Comparison of ENCODE assay signal across 17 cellular contexts in the genomic region with DNA sequence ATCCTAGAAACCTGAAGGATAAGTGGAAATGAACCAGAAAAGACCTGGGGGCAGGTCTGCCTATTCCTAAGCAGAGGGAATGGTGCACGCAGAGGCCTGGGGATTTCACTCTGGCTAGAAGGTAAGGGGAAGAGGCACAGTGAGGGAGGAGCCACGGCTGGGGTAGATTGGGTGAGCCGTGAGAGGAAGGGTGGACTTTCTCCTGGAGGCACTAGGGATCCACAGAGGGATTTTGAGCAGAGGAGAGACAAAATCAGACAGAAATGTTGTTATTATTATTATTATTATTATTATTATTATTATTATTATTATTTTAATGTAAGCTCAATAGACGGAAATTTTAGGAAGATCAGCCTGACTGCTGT. TPM values are rescaled to one million over a fixed set of nuclear protein-coding genes. Genes with fewer than 3 reads are reported as not detected.
A peak's percentile ranks its signal among the peaks of the same experiment; 100 is the strongest.
DNase-seq lines count a peak whose midpoint lies in the region; ATAC-seq, FAIRE-seq and TF ChIP-seq lines count a peak whose summit lies in the region.
"Had no signal": no experiment of that assay in that cellular context is flagged by ENCODE, and none has a peak within 500 bp of the region (broad histone marks: within the 10 kb centered on the region; RNA-seq: fewer than 3 reads in every experiment).

No MANE protein-coding gene starts in this region.

- H2AFZ ChIP-seq in HepG2 (ENCODE audit: low read length) (no peak overlapping the region), KMS-11 (ENCODE audit: low read depth) (no peak overlapping the region)

- no peak overlapping the region for H3K27ac Mint-ChIP-seq in WTC11
- H3K27ac Mint-ChIP-seq in stimulated activated effector memory CD8-positive, alpha-beta T cell treated with anti-CD3 and anti-CD28 coated beads, Interleukin-12 subunit alpha, Interleukin-12 subunit beta, amount 100 ng/mL, for 72 hours = peak overlapping the region; percentile 29
- H3K27ac Mint-ChIP-seq: CD8-positive, alpha-beta memory T cell had no signal

- in situ Hi-C loops in HepG2 (cut with HindIII; ENCODE audit: extremely low pct_ligation_motif_present, low pct_unique_long_range_greater_than_20kb) = no loop called here
- in situ Hi-C loops in ACHN (cut with HindIII; ENCODE audit: low pct_ligation_motif_present, low pct_unique_long_range_greater_than_20kb, low sequenced_read_pairs) = no loop called here

- H3K27me3 ChIP-seq in HepG2 (ENCODE audit: control insufficient read depth in 1 of 2, insufficient read depth in 2 of 2, low read length in 2 of 2) (peaks cover 9 to 34% of the 10 kb centered on the region in 2 experiments; a peak in 3 of 5 replicates), right lobe of liver (peaks cover 0 to 10% of the 10 kb centered on the region in 2 donors), KMS-11 (ENCODE audit: insufficient read depth, low read depth) (peaks cover 6% of the 10 kb centered on the region; the same call in 1 of the 2 replicates)
- H3K27me3 ChIP-seq: BLaER1 had no signal

- FAIRE-seq in HepG2 (lab: Jason Lieb, UNC) = no peak

- TF ChIP-seq EP300 in HepG2 (IDR thresholded peaks at IDR 0.05; ENCODE audit: low read depth in 2 of 2, low read length in 2 of 2) = no peak
- no peak for TF ChIP-seq EP300 in HepG2 (CRISPR knock-in tag; IDR thresholded peaks at IDR 0.05; ENCODE audit: borderline replicate concordance)

- peaks cover 17% of the 10 kb centered on the region for H3K4me1 Mint-ChIP-seq in WTC11
- peaks cover 12% of the 10 kb centered on the region for H3K4me1 Mint-ChIP-seq in stimulated activated effector memory CD8-positive, alpha-beta T cell treated with anti-CD3 and anti-CD28 coated beads, Interleukin-12 subunit alpha, Interleukin-12 subunit beta, amount 100 ng/mL, for 72 hours
- H3K4me1 Mint-ChIP-seq: CD8-positive, alpha-beta memory T cell had no signal

- H3K27me3 Mint-ChIP-seq in WTC11 (ENCODE audit: low read depth) = peaks cover 27% of the 10 kb centered on the region

- H3K36me3 Mint-ChIP-seq in WTC11 = no peaks in the 10 kb centered on the region
- H3K36me3 Mint-ChIP-seq in stimulated activated effector memory CD8-positive, alpha-beta T cell treated with anti-CD3 and anti-CD28 coated beads, Interleukin-12 subunit alpha, Interleukin-12 subunit beta, amount 100 ng/mL, for 72 hours = no peaks in the 10 kb centered on the region
- H3K36me3 Mint-ChIP-seq: CD8-positive, alpha-beta memory T cell had no signal

- H3K27ac ChIP-seq in HepG2 (ENCODE audit: extremely low read length, insufficient read depth, low read length) (no peak overlapping the region), right lobe of liver (no peak overlapping the region), KMS-11 (no peak overlapping the region)
- H3K27ac ChIP-seq: BLaER1, HL-60 had no signal

- WGBS in HepG2 (ENCODE audit: low lambda C conversion rate) = 25% methylated on average over 4 of the region's 4 CpGs
- WGBS in right lobe of liver (ENCODE audit: insufficient coverage, low coverage, low lambda C conversion rate, missing lambda C conversion rate) = 56% methylated on average over 4 of the region's 4 CpGs

- peaks cover 4% of the 10 kb centered on the region for H3K9me3 Mint-ChIP-seq in WTC11
- no peaks in the 10 kb centered on the region for H3K9me3 Mint-ChIP-seq in stimulated activated effector memory CD8-positive, alpha-beta T cell treated with anti-CD3 and anti-CD28 coated beads, Interleukin-12 subunit alpha, Interleukin-12 subunit beta, amount 100 ng/mL, for 72 hours

- no peaks in the 10 kb centered on the region for H3K79me2 ChIP-seq in HepG2 (ENCODE audit: insufficient read depth, low read length)
- H3K79me2 ChIP-seq in KMS-11 (ENCODE audit: insufficient read depth, low read depth) = no peaks in the 10 kb centered on the region

- DNase-seq in HepG2 (ENCODE audit: low spot score) = no peak
- DNase-seq in right lobe of liver = no peak
- DNase-seq in WTC11 (ENCODE audit: low spot score) = no peak
- no peak for DNase-seq in stimulated activated effector memory CD8-positive, alpha-beta T cell treated with anti-CD3 and anti-CD28 coated beads, Interleukin-12 subunit alpha, Interleukin-12 subunit beta, amount 100 ng/mL, for 72 hours (ENCODE audit: low spot score in 2 of 2)
- no peak for DNase-seq in SIG-M5 (lab: John Stamatoyannopoulos, UW)
- DNase-seq in ACHN = no peak
- DNase-seq: AML-193; CD8-positive, alpha-beta memory T cell had no signal

- POLR2A ChIA-PET in HepG2 (lab: Yijun Ruan, JAX) = no interaction called here
- POLR2A ChIA-PET in WTC11 (lab: Charles Lee) = no interaction called here

- no peak for TF ChIP-seq RAD21 in HepG2 (CRISPR knock-in tag; IDR thresholded peaks at IDR 0.05)

- ATAC-seq in HepG2 (0 out of 3 replicates have a peak, but pooled peaks have one; percentile 15), right lobe of liver (no peak), WTC11 (no peak), GM18868 (IDR thresholded peaks at IDR 0.05; ENCODE audit: unreplicated experiment) (no peak)
- ATAC-seq in stimulated activated effector memory CD8-positive, alpha-beta T cell treated with anti-CD3 and anti-CD28 coated beads, Interleukin-12 subunit alpha, Interleukin-12 subunit beta, amount 100 ng/mL, for 72 hours = no peak

- TF ChIP-seq CTCF in HepG2 (CRISPR knock-in tag; IDR thresholded peaks at IDR 0.05) = no peak
- TF ChIP-seq CTCF in right lobe of liver (IDR thresholded peaks at IDR 0.05) = no peak
- TF ChIP-seq CTCF in KMS-11 (conservative IDR thresholded peaks at IDR 0.05; ENCODE audit: low read depth, low read length) = 0 out of 2 replicates have a peak, but pooled peaks have one; percentile 26
- no peak for TF ChIP-seq CTCF in WTC11 (IDR thresholded peaks at IDR 0.05)

- CTCF ChIA-PET in HepG2 (lab: Yijun Ruan, JAX; ENCODE audit: low intra/inter-chr PET ratio, low total read pairs) = interaction anchor here (2.1 kb wide), 1 partner anchor 28 kb away, joined by 15 read pairs; no protein-coding TSS in a partner anchor
- CTCF ChIA-PET in WTC11 (lab: Charles Lee) = no interaction called here

- H3K36me3 ChIP-seq in HepG2 (replicated peaks in 1 of 2; ENCODE audit: control insufficient read depth in 1 of 2, insufficient read depth in 2 of 2, low read length in 2 of 2) (no peaks in the 10 kb centered on the region), right lobe of liver (no peaks in the 10 kb centered on the region), KMS-11 (ENCODE audit: insufficient read depth) (no peaks in the 10 kb centered on the region)
- H3K36me3 ChIP-seq: BLaER1 had no signal

- peaks cover 10% of the 10 kb centered on the region; the same call in 1 of the 2 replicates for H3K4me1 ChIP-seq in HepG2 (ENCODE audit: insufficient read depth, low read length)
- H3K4me1 ChIP-seq in right lobe of liver = peaks cover 0 to 4% (median 0%) of the 10 kb centered on the region in 4 donors
- no peaks in the 10 kb centered on the region for H3K4me1 ChIP-seq in KMS-11 (ENCODE audit: low read depth, poor library complexity, severe bottlenecking)
- H3K4me1 ChIP-seq: Caco-2 had no signal

- H3K4me2 ChIP-seq in HepG2 (ENCODE audit: low read depth, low read length) (no peak overlapping the region), KMS-11 (no peak overlapping the region)
- H3K4me2 ChIP-seq: BLaER1 had no signal

- BruUV-seq in HepG2 (replicated peaks; lab: Mats Ljungman, UMichigan) = no TSS peak

- H3K4me3 ChIP-seq in HepG2 (replicated peaks in 1 of 3; ENCODE audit: insufficient read depth in 1 of 3, low read depth in 2 of 3, low read length in 3 of 3) (no peak overlapping the region), right lobe of liver (no peak overlapping the region), KMS-11 (IDR thresholded peaks at IDR 0.05; ENCODE audit: insufficient read depth, low read depth, low read length) (no peak overlapping the region)
- H3K4me3 ChIP-seq: BLaER1, K562 had no signal

- H3K9me3 ChIP-seq in HepG2 (ENCODE audit: low read length) (no peaks in the 10 kb centered on the region), right lobe of liver (no peaks in the 10 kb centered on the region)
- H3K9me3 ChIP-seq: Caco-2 had no signal

- TF ChIP-seq POLR2A in HepG2 (IDR thresholded peaks at IDR 0.05; ENCODE audit: insufficient read depth in 1 of 2, low read depth in 2 of 2, low read length in 2 of 2) (no peak), right lobe of liver (IDR thresholded peaks at IDR 0.05) (no peak)

- intact Hi-C loops in HepG2 (cut with micrococcal nuclease; ENCODE audit: unreplicated experiment) = loop anchor here (1.0 kb wide), 1 partner anchor 28 kb away; no protein-coding TSS in a partner anchor
- intact Hi-C loops in right lobe of liver (cut with DNase I) = no loop called here

- no peak overlapping the region for H3K4me3 Mint-ChIP-seq in WTC11
- H3K4me3 Mint-ChIP-seq in stimulated activated effector memory CD8-positive, alpha-beta T cell treated with anti-CD3 and anti-CD28 coated beads, Interleukin-12 subunit alpha, Interleukin-12 subunit beta, amount 100 ng/mL, for 72 hours = no peak overlapping the region
- H3K4me3 Mint-ChIP-seq: CD8-positive, alpha-beta memory T cell had no signal

- no peak overlapping the region for H3K9ac ChIP-seq in HepG2 (ENCODE audit: insufficient read depth, low read depth, low read length)
- no peak overlapping the region for H3K9ac ChIP-seq in KMS-11
- H3K9ac ChIP-seq: BLaER1 had no signal

- no peaks in the 10 kb centered on the region for H4K20me1 ChIP-seq in HepG2 (ENCODE audit: insufficient read depth, low read length)
- no peaks in the 10 kb centered on the region for H4K20me1 ChIP-seq in KMS-11 (ENCODE audit: insufficient read depth)
- H4K20me1 ChIP-seq: BLaER1 had no signal

RNA-seq across cellular contexts. Expression of a gene that starts 3.0 kb away (rescaled TPM):
- not detected in 2 replicates for total RNA-seq in HepG2 (2016; rRNA removed; fragmentation: Illumina TruSeq; extraction: Trizol)
- total RNA-seq in HepG2 (2016; cell fraction: cytosol; rRNA removed; fragmentation: Illumina TruSeq; extraction: Trizol; ENCODE audit: low read depth) = not detected in 2 replicates
- not detected in 2 replicates for total RNA-seq in HepG2 (2016; cell fraction: insoluble cytoplasmic fraction; rRNA removed; fragmentation: Illumina TruSeq; extraction: Trizol)
- not detected in 2 replicates for total RNA-seq in HepG2 (2016; cell fraction: membrane; rRNA removed; fragmentation: Illumina TruSeq; extraction: Trizol)
- not detected in 2 replicates for total RNA-seq in HepG2 (2016; cell fraction: nucleus; rRNA removed; fragmentation: Illumina TruSeq; extraction: Trizol)
- polyA plus RNA-seq in HepG2 (2011; rRNA removed) = not detected in 2 replicates
- not detected in 2 replicates for polyA plus RNA-seq in HepG2 (2011; cell fraction: cytosol; rRNA removed)
- not detected in 2 replicates for polyA plus RNA-seq in HepG2 (2011; cell fraction: nucleus; rRNA removed)
- not detected in 2 replicates for polyA plus RNA-seq in HepG2 (2012)
- polyA plus RNA-seq in HepG2 (2016; cell fraction: cytosol; fragmentation: Illumina TruSeq; extraction: Trizol; ENCODE audit: low read depth) = not detected in 2 replicates
- not detected in 2 replicates for polyA plus RNA-seq in HepG2 (2016; cell fraction: insoluble cytoplasmic fraction; fragmentation: Illumina TruSeq; extraction: Trizol; ENCODE audit: low read depth)
- polyA plus RNA-seq in HepG2 (2016; cell fraction: membrane; fragmentation: Illumina TruSeq; extraction: Trizol; ENCODE audit: low read depth) = not detected in 2 replicates
- polyA plus RNA-seq in HepG2 (2016; cell fraction: nucleus; fragmentation: Illumina TruSeq; extraction: Trizol; ENCODE audit: insufficient read depth, low read depth) = not detected in 2 replicates
- polyA minus RNA-seq in HepG2 (2011; rRNA and poly(A)+ RNA removed; ENCODE audit: low replicate concordance) = not detected in 2 replicates
- not detected in 2 replicates for polyA minus RNA-seq in HepG2 (2011; cell fraction: cytosol; rRNA and poly(A)+ RNA removed)
- polyA minus RNA-seq in HepG2 (2011; cell fraction: nucleus; rRNA and poly(A)+ RNA removed) = not detected in 2 replicates
- total RNA-seq in right lobe of liver = not detected
- 0.61 to 1.6 TPM (median 1.3 TPM) in 3 replicates for total RNA-seq in WTC11 (2021)
- total RNA-seq: A172; Caco-2; CD8-positive, alpha-beta memory T cell; H7; K562 had no signal
- polyA plus RNA-seq: CD8-positive, alpha-beta memory T cell; K562 had no signal

RNA-seq across cellular contexts. Expression of a gene that starts 32.0 kb away (rescaled TPM):
- total RNA-seq in HepG2 (2016; rRNA removed; fragmentation: Illumina TruSeq; extraction: Trizol) = 259 and 395 TPM in 2 replicates
- 81.7 and 96.6 TPM in 2 replicates for total RNA-seq in HepG2 (2016; cell fraction: cytosol; rRNA removed; fragmentation: Illumina TruSeq; extraction: Trizol; ENCODE audit: low read depth)
- 268 and 419 TPM in 2 replicates for total RNA-seq in HepG2 (2016; cell fraction: insoluble cytoplasmic fraction; rRNA removed; fragmentation: Illumina TruSeq; extraction: Trizol)
- 127 and 128 TPM in 2 replicates for total RNA-seq in HepG2 (2016; cell fraction: membrane; rRNA removed; fragmentation: Illumina TruSeq; extraction: Trizol)
- 111 and 118 TPM in 2 replicates for total RNA-seq in HepG2 (2016; cell fraction: nucleus; rRNA removed; fragmentation: Illumina TruSeq; extraction: Trizol)
- polyA plus RNA-seq in HepG2 (2011; rRNA removed) = 261 and 291 TPM in 2 replicates
- 283 and 308 TPM in 2 replicates for polyA plus RNA-seq in HepG2 (2011; cell fraction: cytosol; rRNA removed)
- 63.6 and 73.0 TPM in 2 replicates for polyA plus RNA-seq in HepG2 (2011; cell fraction: nucleus; rRNA removed)
- 163 and 239 TPM in 2 replicates for polyA plus RNA-seq in HepG2 (2012)
- polyA plus RNA-seq in HepG2 (2016; cell fraction: cytosol; fragmentation: Illumina TruSeq; extraction: Trizol; ENCODE audit: low read depth) = 101 and 108 TPM in 2 replicates
- polyA plus RNA-seq in HepG2 (2016; cell fraction: insoluble cytoplasmic fraction; fragmentation: Illumina TruSeq; extraction: Trizol; ENCODE audit: low read depth) = 433 and 456 TPM in 2 replicates
- 121 and 132 TPM in 2 replicates for polyA plus RNA-seq in HepG2 (2016; cell fraction: membrane; fragmentation: Illumina TruSeq; extraction: Trizol; ENCODE audit: low read depth)
- polyA plus RNA-seq in HepG2 (2016; cell fraction: nucleus; fragmentation: Illumina TruSeq; extraction: Trizol; ENCODE audit: insufficient read depth, low read depth) = 139 and 158 TPM in 2 replicates
- 167 and 496 TPM in 2 replicates for polyA minus RNA-seq in HepG2 (2011; rRNA and poly(A)+ RNA removed; ENCODE audit: low replicate concordance)
- 83.8 and 88.1 TPM in 2 replicates for polyA minus RNA-seq in HepG2 (2011; cell fraction: cytosol; rRNA and poly(A)+ RNA removed)
- 83.6 and 97.7 TPM in 2 replicates for polyA minus RNA-seq in HepG2 (2011; cell fraction: nucleus; rRNA and poly(A)+ RNA removed)
- 100 to 1,000 TPM in 2 of 6 experiments, 10 to 100 TPM in 4; 76.4 to 196 (median 96.8) TPM for total RNA-seq in right lobe of liver
- 160 to 187 TPM (median 164 TPM) in 3 replicates for total RNA-seq in WTC11 (2021)

RNA-seq across cellular contexts. Expression of a gene that starts 59.9 kb away (rescaled TPM):
- total RNA-seq in HepG2 (2016; rRNA removed; fragmentation: Illumina TruSeq; extraction: Trizol) = 38.8 and 44.7 TPM in 2 replicates
- 7.2 and 7.8 TPM in 2 replicates for total RNA-seq in HepG2 (2016; cell fraction: cytosol; rRNA removed; fragmentation: Illumina TruSeq; extraction: Trizol; ENCODE audit: low read depth)
- total RNA-seq in HepG2 (2016; cell fraction: insoluble cytoplasmic fraction; rRNA removed; fragmentation: Illumina TruSeq; extraction: Trizol) = 32.3 and 46.7 TPM in 2 replicates
- 22.5 and 25.3 TPM in 2 replicates for total RNA-seq in HepG2 (2016; cell fraction: membrane; rRNA removed; fragmentation: Illumina TruSeq; extraction: Trizol)
- total RNA-seq in HepG2 (2016; cell fraction: nucleus; rRNA removed; fragmentation: Illumina TruSeq; extraction: Trizol) = 26.4 and 32.4 TPM in 2 replicates
- 28.9 and 43.2 TPM in 2 replicates for polyA plus RNA-seq in HepG2 (2011; rRNA removed)
- 25.4 and 37.8 TPM in 2 replicates for polyA plus RNA-seq in HepG2 (2011; cell fraction: cytosol; rRNA removed)
- polyA plus RNA-seq in HepG2 (2011; cell fraction: nucleus; rRNA removed) = 82.6 and 84.5 TPM in 2 replicates
- 22.4 and 32.6 TPM in 2 replicates for polyA plus RNA-seq in HepG2 (2012)
- polyA plus RNA-seq in HepG2 (2016; cell fraction: cytosol; fragmentation: Illumina TruSeq; extraction: Trizol; ENCODE audit: low read depth) = 6.7 and 7.0 TPM in 2 replicates
- 34.3 and 43.6 TPM in 2 replicates for polyA plus RNA-seq in HepG2 (2016; cell fraction: insoluble cytoplasmic fraction; fragmentation: Illumina TruSeq; extraction: Trizol; ENCODE audit: low read depth)
- polyA plus RNA-seq in HepG2 (2016; cell fraction: membrane; fragmentation: Illumina TruSeq; extraction: Trizol; ENCODE audit: low read depth) = 17.4 and 17.9 TPM in 2 replicates
- 59.8 and 63.0 TPM in 2 replicates for polyA plus RNA-seq in HepG2 (2016; cell fraction: nucleus; fragmentation: Illumina TruSeq; extraction: Trizol; ENCODE audit: insufficient read depth, low read depth)
- 75.6 TPM in 1 of 2 replicates, not detected in the other for polyA minus RNA-seq in HepG2 (2011; rRNA and poly(A)+ RNA removed; ENCODE audit: low replicate concordance)
- polyA minus RNA-seq in HepG2 (2011; cell fraction: cytosol; rRNA and poly(A)+ RNA removed) = 33.2 and 39.7 TPM in 2 replicates
- polyA minus RNA-seq in HepG2 (2011; cell fraction: nucleus; rRNA and poly(A)+ RNA removed) = 18.8 and 21.6 TPM in 2 replicates
- total RNA-seq in right lobe of liver = under 1 TPM in 1 of 6 experiments, not detected in 5; 0.26 TPM
- total RNA-seq in WTC11 (2021) = 0.39 to 0.77 TPM (median 0.60 TPM) in 3 replicates
- total RNA-seq: A172; CD8-positive, alpha-beta memory T cell; Daoy had no signal
- polyA plus RNA-seq: CD8-positive, alpha-beta memory T cell had no signal
